In genomic region chr4:119238068-119238722, GRCh38 we compare ENCODE assay signal across 10 cellular contexts. TPM values are rescaled to one million over a fixed set of nuclear protein-coding genes. Genes with fewer than 3 reads are reported as not detected.
DNase-seq lines count a peak whose midpoint lies in the region; ATAC-seq, FAIRE-seq and TF ChIP-seq lines count a peak whose summit lies in the region.
"Had no signal": no experiment of that assay in that cellular context is flagged by ENCODE, and none has a peak within 500 bp of the region (broad histone marks: within the 10 kb centered on the region; RNA-seq: fewer than 3 reads in every experiment).

No MANE protein-coding gene starts in this region.

- ATAC-seq in GM19463 (IDR thresholded peaks at IDR 0.05; ENCODE audit: unreplicated experiment): peak; percentile 97
- peak; percentile 99 for ATAC-seq in HG03108 (IDR thresholded peaks at IDR 0.05; ENCODE audit: unreplicated experiment)
- ATAC-seq in activated naive CD8-positive, alpha-beta T cell treated with anti-CD3 and anti-CD28 coated beads, Interleukin-2, amount 50 U/mL, for 24 hours: peak; percentile 90
- no peak for ATAC-seq in Right ventricle myocardium inferior

- H3K27me3 ChIP-seq in esophagus muscularis mucosa: no peaks in the 10 kb centered on the region

- FAIRE-seq in RCC 7860 (lab: Jason Lieb, UNC): no peak

- no peaks in the 10 kb centered on the region for H3K9me3 ChIP-seq in esophagus muscularis mucosa

- in situ Hi-C loops in GM13976 (cut with MboI; ENCODE audit: low sequenced_read_pairs, unreplicated experiment): no loop called here

- intact Hi-C loops in esophagus muscularis mucosa (cut with DNase I) (no loop called here), Right ventricle myocardium inferior (cut with DNase I) (no loop called here)

- TF ChIP-seq CTCF in GM13976 (IDR thresholded peaks at IDR 0.05; ENCODE audit: borderline replicate concordance, control extremely low read depth, extremely low read depth, insufficient read depth, missing control alignments) (no peak), esophagus muscularis mucosa (IDR thresholded peaks at IDR 0.05) (no peak)

- H3K4me3 ChIP-seq in esophagus muscularis mucosa: no peak overlapping the region

- H3K4me1 ChIP-seq in esophagus muscularis mucosa: peaks cover 10 to 36% (median 23%) of the 10 kb centered on the region in 4 donors

- DNase-seq in GM13976 (ENCODE audit: low spot score) (peak; percentile 41), esophagus muscularis mucosa (ENCODE audit: extremely low spot score) (no peak), dedifferentiated amniotic fluid mesenchymal stem cell (ENCODE audit: extremely low spot score) (no peak), Right ventricle myocardium inferior (ENCODE audit: missing footprints) (no peak), RCC 7860 (ENCODE audit: low spot score) (no peak)
- DNase-seq in activated naive CD8-positive, alpha-beta T cell treated with anti-CD3 and anti-CD28 coated beads, Interleukin-2, amount 50 U/mL, for 24 hours: peak; percentile 9
- DNase-seq: DND-41 had no signal

- no peak for TF ChIP-seq EP300 in esophagus muscularis mucosa (IDR thresholded peaks at IDR 0.05)

- WGBS in esophagus muscularis mucosa: 85% methylated on average over 4 of the region's 4 CpGs

- H3K36me3 ChIP-seq in esophagus muscularis mucosa: peaks cover 0 to 54% (median 41%) of the 10 kb centered on the region in 4 donors

- TF ChIP-seq POLR2A in esophagus muscularis mucosa (IDR thresholded peaks at IDR 0.05; ENCODE audit: low read depth): no peak

- peaks cover 32% of the 10 kb centered on the region for H3K4me1 Mint-ChIP-seq in activated naive CD8-positive, alpha-beta T cell treated with anti-CD3 and anti-CD28 coated beads, Interleukin-2, amount 50 U/mL, for 24 hours
- H3K4me1 Mint-ChIP-seq: nephron had no signal

- H3K27me3 Mint-ChIP-seq in activated naive CD8-positive, alpha-beta T cell treated with anti-CD3 and anti-CD28 coated beads, Interleukin-2, amount 50 U/mL, for 24 hours: no peaks in the 10 kb centered on the region

- peaks cover 22% of the 10 kb centered on the region for H3K36me3 Mint-ChIP-seq in activated naive CD8-positive, alpha-beta T cell treated with anti-CD3 and anti-CD28 coated beads, Interleukin-2, amount 50 U/mL, for 24 hours (ENCODE audit: low read depth)

- H3K27ac ChIP-seq in esophagus muscularis mucosa (replicated peaks in 1 of 4): no peak overlapping the region

- H3K27ac Mint-ChIP-seq in activated naive CD8-positive, alpha-beta T cell treated with anti-CD3 and anti-CD28 coated beads, Interleukin-2, amount 50 U/mL, for 24 hours: peak overlapping the region; percentile 76
- H3K27ac Mint-ChIP-seq: nephron had no signal

- H3K4me3 Mint-ChIP-seq in activated naive CD8-positive, alpha-beta T cell treated with anti-CD3 and anti-CD28 coated beads, Interleukin-2, amount 50 U/mL, for 24 hours: peak overlapping the region; percentile 13
- H3K4me3 Mint-ChIP-seq: nephron had no signal

- H3K9me3 Mint-ChIP-seq in activated naive CD8-positive, alpha-beta T cell treated with anti-CD3 and anti-CD28 coated beads, Interleukin-2, amount 50 U/mL, for 24 hours: no peaks in the 10 kb centered on the region
- H3K9me3 Mint-ChIP-seq: nephron had no signal

RNA-seq across cellular contexts. Expression of gene USP53, which starts 25.7 kb away (rescaled TPM):
- 100 to 1,000 TPM in 1 of 4 donors, 10 to 100 TPM in 3; 68.1 to 116 (median 78.4) TPM for total RNA-seq in esophagus muscularis mucosa
- 32.8 TPM for total RNA-seq in Right ventricle myocardium inferior

Comparison
In these comparisons a context has a peak if more than half of its experiments do, and no peak if none do; other contexts are left out.
1. DNase-seq: peak in GM13976 (single experiment) and activated naive CD8-positive, alpha-beta T cell treated with anti-CD3 and anti-CD28 coated beads, Interleukin-2, amount 50 U/mL, for 24 hours (single experiment); none in esophagus muscularis mucosa (single experiment), dedifferentiated amniotic fluid mesenchymal stem cell (single experiment), Right ventricle myocardium inferior (single experiment) and RCC 7860 (single experiment).